In the genomic region with DNA sequence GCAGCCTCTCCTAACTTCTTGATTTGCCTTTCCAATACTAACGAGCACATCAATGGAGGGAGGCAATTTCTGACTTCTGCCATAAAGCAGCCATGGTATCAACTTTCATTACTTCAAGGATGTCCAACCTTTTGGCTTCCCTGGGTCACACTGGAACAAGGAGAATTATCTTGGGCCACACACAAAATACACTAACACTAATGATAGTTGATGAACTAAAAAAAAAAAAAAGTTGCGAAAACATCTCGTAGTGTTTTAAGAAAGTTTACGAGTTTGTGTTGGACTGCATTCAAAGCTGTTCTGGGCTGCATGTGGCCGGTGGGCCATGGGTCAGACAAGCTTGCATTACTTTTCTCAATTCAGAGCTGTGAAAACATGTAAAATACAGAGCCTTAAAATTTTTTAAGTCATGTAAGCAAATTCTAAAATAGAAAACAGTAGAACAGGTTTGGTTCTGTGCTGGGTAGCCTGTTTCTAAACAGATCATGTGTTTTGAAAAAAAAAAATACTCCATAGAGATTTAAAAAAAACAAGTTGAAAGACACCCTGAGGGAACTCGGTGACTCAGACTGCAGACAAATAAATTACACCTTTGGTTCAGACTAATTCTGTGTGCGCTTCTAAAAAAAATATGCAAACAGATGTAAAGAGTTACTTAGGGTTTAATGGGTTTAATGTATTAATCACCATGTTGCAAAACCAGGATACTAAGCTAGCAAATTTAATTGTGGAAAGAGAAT, we compare ENCODE assay signal across 14 cellular contexts. TPM values are rescaled to one million over a fixed set of nuclear protein-coding genes. Genes with fewer than 3 reads are reported as not detected.
DNase-seq lines count a peak whose midpoint lies in the region; ATAC-seq, FAIRE-seq and TF ChIP-seq lines count a peak whose summit lies in the region.
"Had no signal": no experiment of that assay in that cellular context is flagged by ENCODE, and none has a peak within 500 bp of the region (broad histone marks: within the 10 kb centered on the region; RNA-seq: fewer than 3 reads in every experiment).

No MANE protein-coding gene starts in this region.

- peaks cover 22% of the 10 kb centered on the region for H3K4me1 ChIP-seq in HEK293 (ENCODE audit: control insufficient read depth, insufficient read depth, low read length)
- H3K4me1 ChIP-seq in adipocyte (ENCODE audit: control insufficient read depth, insufficient read depth, low read length) = peaks cover 25% of the 10 kb centered on the region
- H3K4me1 ChIP-seq: gastrocnemius medialis had no signal

- H3K36me3 ChIP-seq in HEK293 (ENCODE audit: control insufficient read depth in 2 of 2, insufficient read depth in 1 of 2, low read length in 2 of 2) = no peaks in the 10 kb centered on the region
- H3K36me3 ChIP-seq in adipocyte (ENCODE audit: control insufficient read depth, insufficient read depth, low read length, severe bottlenecking) = no peaks in the 10 kb centered on the region
- no peaks in the 10 kb centered on the region for H3K36me3 ChIP-seq in WERI-Rb-1
- H3K36me3 ChIP-seq: gastrocnemius medialis, stomach had no signal

- POLR2A ChIA-PET in HEK293 (lab: Yijun Ruan, JAX) = no interaction called here

- CTCF ChIA-PET in HEK293 (lab: Yijun Ruan, JAX) = interaction anchor here (0.6 to 1.5 kb wide), 7 partner anchors 11 to 242 kb away, joined by 3 to 16 read pairs (median 5); no protein-coding TSS in a partner anchor

- TF ChIP-seq CTCF in HEK293 (tag by site-specific recombination; IDR thresholded peaks at IDR 0.05) (no peak), WERI-Rb-1 (IDR thresholded peaks at IDR 0.05; ENCODE audit: low read depth, low read length) (no peak)

- no peaks in the 10 kb centered on the region for H3K9me3 ChIP-seq in HEK293 (ENCODE audit: control insufficient read depth, insufficient read depth, low read depth, low read length)
- H3K9me3 ChIP-seq in adipocyte (ENCODE audit: control insufficient read depth, low read length) = no peaks in the 10 kb centered on the region
- peaks cover 4% of the 10 kb centered on the region for H3K9me3 ChIP-seq in WERI-Rb-1 (ENCODE audit: severe bottlenecking)
- H3K9me3 ChIP-seq: gastrocnemius medialis, stomach had no signal

- H3K4me3 ChIP-seq in HEK293 (ENCODE audit: low read depth, low read length) (no peak overlapping the region), adipocyte (ENCODE audit: low read length) (no peak overlapping the region), WERI-Rb-1 (ENCODE audit: low read depth, low read length) (no peak overlapping the region)
- H3K4me3 ChIP-seq: gastrocnemius medialis, stomach had no signal

- DNase-seq in A172 (ENCODE audit: low spot score) (peak; percentile 66), adipocyte (ENCODE audit: low read depth) (peak; percentile 52), NK-92 (lab: John Stamatoyannopoulos, UW; ENCODE audit: unreplicated experiment) (no peak), WERI-Rb-1 (no peak), NCI-H128 (lab: John Stamatoyannopoulos, UW; ENCODE audit: unreplicated experiment) (no peak)
- DNase-seq: caudate nucleus; gastrocnemius medialis; left ventricle myocardium superior; NCI-H2081 treated with DMSO at 0.1 percent for 48 hours; stimulated activated CD4-positive, alpha-beta T cell treated with anti-CD3 and anti-CD28 coated beads, Interleukin-2, amount 100 ng/mL, for 48 hours; stomach had no signal

- no peak for ATAC-seq in HG03520 (IDR thresholded peaks at IDR 0.05; ENCODE audit: unreplicated experiment)
- ATAC-seq: gastrocnemius medialis, left ventricle myocardium superior had no signal

- H3K27me3 ChIP-seq in adipocyte (replicated peaks; ENCODE audit: control insufficient read depth, insufficient read depth, low read length) (no peaks in the 10 kb centered on the region), WERI-Rb-1 (ENCODE audit: insufficient read depth, low read depth, severe bottlenecking) (no peaks in the 10 kb centered on the region)
- H3K27me3 ChIP-seq: gastrocnemius medialis, stomach had no signal

- H3K27ac ChIP-seq in HEK293 (ENCODE audit: extremely low read depth, low read depth, low read length) (peak overlapping the region; percentile 83), WERI-Rb-1 (no peak overlapping the region)
- H3K27ac ChIP-seq: gastrocnemius medialis, stomach had no signal

- H3K9ac ChIP-seq in adipocyte (ENCODE audit: low read length) = no peak overlapping the region

- FAIRE-seq in islet of Langerhans (lab: Jason Lieb, UNC) = peak; percentile 41

TF ChIP-seq in HEK293, 187 proteins besides CTCF, POLR2A, EP300 and RAD21 (continues in another document):
- TF ChIP-seq GLI2 (tag by site-specific recombination; IDR thresholded peaks at IDR 0.05; ENCODE audit: borderline replicate concordance, low read depth) (peak; percentile 67; the same call in 1 of the 2 replicates), ZNF341 (tag by site-specific recombination; IDR thresholded peaks at IDR 0.05; ENCODE audit: low read depth) (peak; percentile 73; the same call in 1 of the 2 replicates), KLF1 (tag by site-specific recombination; IDR thresholded peaks at IDR 0.05) (no peak), ZNF768 (tag by site-specific recombination; IDR thresholded peaks at IDR 0.05) (no peak), ZNF114 (tag by site-specific recombination; IDR thresholded peaks at IDR 0.05) (no peak), ZNF629 (tag by site-specific recombination; IDR thresholded peaks at IDR 0.05) (peak; percentile 68), ZNF501 (tag by site-specific recombination; IDR thresholded peaks at IDR 0.05) (no peak), ZNF133 (tag by site-specific recombination; IDR thresholded peaks at IDR 0.05) (no peak), SP2 (tag by site-specific recombination; IDR thresholded peaks at IDR 0.05) (no peak), SALL2 (tag by site-specific recombination; IDR thresholded peaks at IDR 0.05; ENCODE audit: borderline replicate concordance) (no peak), REPIN1 (tag by site-specific recombination; IDR thresholded peaks at IDR 0.05; ENCODE audit: low read depth) (peak; percentile 18; the same call in 1 of the 2 replicates), ZNF274 (IDR thresholded peaks at IDR 0.05; ENCODE audit: low read length) (no peak), ZNF274 (tag by site-specific recombination; IDR thresholded peaks at IDR 0.05; ENCODE audit: borderline replicate concordance) (no peak), GFI1B (tag by site-specific recombination; IDR thresholded peaks at IDR 0.05) (0 out of 2 replicates have a peak, but pooled peaks have one; percentile 7), ZNF777 (tag by site-specific recombination; IDR thresholded peaks at IDR 0.05; ENCODE audit: borderline replicate concordance) (no peak), SETDB1 (IDR thresholded peaks at IDR 0.05; ENCODE audit: insufficient read length, low read length) (no peak)
- TF ChIP-seq, protein P1, sequence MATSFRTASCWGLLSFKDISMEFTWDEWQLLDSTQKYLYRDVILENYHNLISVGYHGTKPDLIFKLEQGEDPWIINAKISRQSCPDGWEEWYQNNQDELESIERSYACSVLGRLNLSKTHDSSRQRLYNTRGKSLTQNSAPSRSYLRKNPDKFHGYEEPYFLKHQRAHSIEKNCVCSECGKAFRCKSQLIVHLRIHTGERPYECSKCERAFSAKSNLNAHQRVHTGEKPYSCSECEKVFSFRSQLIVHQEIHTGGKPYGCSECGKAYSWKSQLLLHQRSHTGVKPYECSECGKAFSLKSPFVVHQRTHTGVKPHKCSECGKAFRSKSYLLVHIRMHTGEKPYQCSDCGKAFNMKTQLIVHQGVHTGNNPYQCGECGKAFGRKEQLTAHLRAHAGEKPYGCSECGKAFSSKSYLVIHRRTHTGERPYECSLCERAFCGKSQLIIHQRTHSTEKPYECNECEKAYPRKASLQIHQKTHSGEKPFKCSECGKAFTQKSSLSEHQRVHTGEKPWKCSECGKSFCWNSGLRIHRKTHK (tag by site-specific recombination; IDR thresholded peaks at IDR 0.05) = no peak
- TF ChIP-seq, protein P2, sequence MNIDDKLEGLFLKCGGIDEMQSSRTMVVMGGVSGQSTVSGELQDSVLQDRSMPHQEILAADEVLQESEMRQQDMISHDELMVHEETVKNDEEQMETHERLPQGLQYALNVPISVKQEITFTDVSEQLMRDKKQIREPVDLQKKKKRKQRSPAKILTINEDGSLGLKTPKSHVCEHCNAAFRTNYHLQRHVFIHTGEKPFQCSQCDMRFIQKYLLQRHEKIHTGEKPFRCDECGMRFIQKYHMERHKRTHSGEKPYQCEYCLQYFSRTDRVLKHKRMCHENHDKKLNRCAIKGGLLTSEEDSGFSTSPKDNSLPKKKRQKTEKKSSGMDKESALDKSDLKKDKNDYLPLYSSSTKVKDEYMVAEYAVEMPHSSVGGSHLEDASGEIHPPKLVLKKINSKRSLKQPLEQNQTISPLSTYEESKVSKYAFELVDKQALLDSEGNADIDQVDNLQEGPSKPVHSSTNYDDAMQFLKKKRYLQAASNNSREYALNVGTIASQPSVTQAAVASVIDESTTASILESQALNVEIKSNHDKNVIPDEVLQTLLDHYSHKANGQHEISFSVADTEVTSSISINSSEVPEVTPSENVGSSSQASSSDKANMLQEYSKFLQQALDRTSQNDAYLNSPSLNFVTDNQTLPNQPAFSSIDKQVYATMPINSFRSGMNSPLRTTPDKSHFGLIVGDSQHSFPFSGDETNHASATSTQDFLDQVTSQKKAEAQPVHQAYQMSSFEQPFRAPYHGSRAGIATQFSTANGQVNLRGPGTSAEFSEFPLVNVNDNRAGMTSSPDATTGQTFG (tag by site-specific recombination; IDR thresholded peaks at IDR 0.05; ENCODE audit: borderline replicate concordance) = no peak
- TF ChIP-seq, protein P3, sequence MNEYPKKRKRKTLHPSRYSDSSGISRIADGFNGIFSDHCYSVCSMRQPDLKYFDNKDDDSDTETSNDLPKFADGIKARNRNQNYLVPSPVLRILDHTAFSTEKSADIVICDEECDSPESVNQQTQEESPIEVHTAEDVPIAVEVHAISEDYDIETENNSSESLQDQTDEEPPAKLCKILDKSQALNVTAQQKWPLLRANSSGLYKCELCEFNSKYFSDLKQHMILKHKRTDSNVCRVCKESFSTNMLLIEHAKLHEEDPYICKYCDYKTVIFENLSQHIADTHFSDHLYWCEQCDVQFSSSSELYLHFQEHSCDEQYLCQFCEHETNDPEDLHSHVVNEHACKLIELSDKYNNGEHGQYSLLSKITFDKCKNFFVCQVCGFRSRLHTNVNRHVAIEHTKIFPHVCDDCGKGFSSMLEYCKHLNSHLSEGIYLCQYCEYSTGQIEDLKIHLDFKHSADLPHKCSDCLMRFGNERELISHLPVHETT (tag by site-specific recombination; IDR thresholded peaks at IDR 0.05) = no peak

RNA-seq across cellular contexts. Expression of a gene that starts 43.6 kb away (rescaled TPM):
- total RNA-seq in A172 (2014; rRNA removed; shearing (Covaris generic)) = 6.5 and 8.2 TPM in 2 replicates

Comparison
In these comparisons a context has a peak if more than half of its experiments do, and no peak if none do; other contexts are left out.
1. DNase-seq: peak in A172 (single experiment) and adipocyte (single experiment); none in NK-92 (single experiment), WERI-Rb-1 (single experiment) and NCI-H128 (single experiment).